2 cellular contexts compared by ENCODE assay signal in genomic region chrX:41604154-41604553, GRCh38.
A peak's percentile ranks its signal among the peaks of the same experiment; 100 is the strongest.
TF ChIP-seq lines count a peak whose summit lies in the region.

No MANE protein-coding gene starts in this region.

TF ChIP-seq in HepG2, 621 proteins besides CTCF, POLR2A, EP300 and RAD21:
- no peak for TF ChIP-seq RNF219 (CRISPR knock-in tag; IDR thresholded peaks at IDR 0.05)
- peak; percentile 68 for TF ChIP-seq ATF7 (IDR thresholded peaks at IDR 0.05)
- TF ChIP-seq ATF7 (CRISPR knock-in tag; IDR thresholded peaks at IDR 0.05): no peak

TF ChIP-seq in H1, 55 proteins besides CTCF, POLR2A, EP300 and RAD21:
- no peak for TF ChIP-seq BCL11A (IDR thresholded peaks at IDR 0.05; ENCODE audit: low read depth in 2 of 2, low read length in 2 of 2)
- no peak for TF ChIP-seq TBP (IDR thresholded peaks at IDR 0.05; ENCODE audit: low read depth, low read length)
- TF ChIP-seq SIRT6 (IDR thresholded peaks at IDR 0.05; ENCODE audit: low read length): no peak
TF ChIP-seq in H1: peak in this region for 0.
